Comparison of ENCODE assay signal across 10 cellular contexts in the genomic region with DNA sequence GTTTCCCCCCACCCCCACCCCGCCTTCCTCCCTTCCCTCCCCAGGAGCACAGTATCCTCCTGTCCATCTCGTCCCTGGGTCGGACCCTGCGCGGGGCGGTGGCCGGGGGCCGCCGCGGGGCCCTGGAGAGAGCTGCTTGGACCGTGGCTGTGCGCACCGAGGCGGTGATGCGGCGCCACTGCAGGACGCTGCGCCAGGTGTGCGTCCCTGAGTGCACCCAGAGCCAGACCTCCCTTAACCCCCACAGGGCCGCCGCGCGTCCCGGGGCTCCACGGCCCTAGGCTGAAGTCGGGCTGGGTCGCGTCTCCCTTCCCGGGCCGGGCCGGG. TPM values are rescaled to one million over a fixed set of nuclear protein-coding genes. Genes with fewer than 3 reads are reported as not detected.
A peak's percentile ranks its signal among the peaks of the same experiment; 100 is the strongest.
DNase-seq lines count a peak whose midpoint lies in the region; ATAC-seq lines count a peak whose summit lies in the region.
"Had no signal": no experiment of that assay in that cellular context is flagged by ENCODE, and none has a peak within 500 bp of the region (broad histone marks: within the 10 kb centered on the region; RNA-seq: fewer than 3 reads in every experiment).

No MANE protein-coding gene starts in this region.

- peaks cover 49% of the 10 kb centered on the region for H3K4me1 Mint-ChIP-seq in activated CD4-positive, alpha-beta T cell treated with anti-CD3 and anti-CD28 coated beads for 36 hours
- H3K4me1 Mint-ChIP-seq in T-helper 17 cell: peaks cover 36% of the 10 kb centered on the region

- peak overlapping the region; percentile 69 for H3K9ac ChIP-seq in mesendoderm (ENCODE audit: low read length)

- H2AK5ac ChIP-seq in mesendoderm (ENCODE audit: low read length): no peak overlapping the region

- no peaks in the 10 kb centered on the region for H3K79me1 ChIP-seq in mesendoderm (ENCODE audit: low read length)

- H3K4me1 ChIP-seq in mesendoderm (ENCODE audit: control insufficient read depth, low read depth, low read length): peaks cover 2% of the 10 kb centered on the region

- H3K36me3 Mint-ChIP-seq in activated CD4-positive, alpha-beta T cell treated with anti-CD3 and anti-CD28 coated beads for 36 hours (ENCODE audit: low read depth): peaks cover 10% of the 10 kb centered on the region
- no peaks in the 10 kb centered on the region for H3K36me3 Mint-ChIP-seq in T-helper 17 cell (ENCODE audit: low read depth)

- intact Hi-C loops in activated CD4-positive, alpha-beta T cell treated with anti-CD3 and anti-CD28 coated beads for 36 hours (cut with DNase I, micrococcal nuclease): loop anchor here (1.0 to 5.0 kb wide), 6 partner anchors 41 to 411 kb away; a partner anchor contains a TSS

- H3K9me3 Mint-ChIP-seq in activated CD4-positive, alpha-beta T cell treated with anti-CD3 and anti-CD28 coated beads for 36 hours (ENCODE audit: low read depth): no peaks in the 10 kb centered on the region
- H3K9me3 Mint-ChIP-seq: neural crest cell had no signal

- peak overlapping the region; percentile 61 for H3K4me3 Mint-ChIP-seq in activated CD4-positive, alpha-beta T cell treated with anti-CD3 and anti-CD28 coated beads for 36 hours
- H3K4me3 Mint-ChIP-seq in T-helper 17 cell: peak overlapping the region; percentile 84
- H3K4me3 Mint-ChIP-seq: neural crest cell had no signal

- H3K18ac ChIP-seq in mesendoderm (ENCODE audit: low read length): no peak overlapping the region

- H3K23ac ChIP-seq in mesendoderm (ENCODE audit: low read length): peak overlapping the region; percentile 45

- H3K27ac ChIP-seq in mesendoderm (ENCODE audit: low read depth, low read length): no peak overlapping the region

- POLR2A ChIA-PET in activated CD4-positive, alpha-beta T cell treated with anti-CD3 and anti-CD28 coated beads for 36 hours (lab: Charles Lee): interaction anchor here (0.9 to 1.3 kb wide), 2 partner anchors 58 to 331 kb away, joined by 3 to 6 read pairs; a partner anchor contains a TSS

- peaks cover 10% of the 10 kb centered on the region for H3K27me3 ChIP-seq in mesendoderm (ENCODE audit: insufficient read depth, low read length, poor library complexity)
- H3K27me3 ChIP-seq in MG63: no peaks in the 10 kb centered on the region; the same call in 1 of the 2 replicates

- no peak overlapping the region for H2BK15ac ChIP-seq in mesendoderm (replicated peaks; ENCODE audit: low read depth)

- H3K36me3 ChIP-seq in mesendoderm (ENCODE audit: control insufficient read depth, insufficient read depth, low read length) (peaks cover 2% of the 10 kb centered on the region), MG63 (peaks cover 11% of the 10 kb centered on the region)

- CTCF ChIA-PET in activated CD4-positive, alpha-beta T cell treated with anti-CD3 and anti-CD28 coated beads for 36 hours (lab: Charles Lee): interaction anchor here (0.6 to 2.9 kb wide), 20 partner anchors 11 to 501 kb away, joined by 3 to 32 read pairs (median 4); a partner anchor contains a TSS

- H3K4me2 ChIP-seq in mesendoderm (ENCODE audit: low read length): peak overlapping the region; percentile 48

- H3K4ac ChIP-seq in mesendoderm (ENCODE audit: low read depth, low read length): no peak overlapping the region

- H3K27me3 Mint-ChIP-seq in activated CD4-positive, alpha-beta T cell treated with anti-CD3 and anti-CD28 coated beads for 36 hours: peaks cover 2% of the 10 kb centered on the region
- H3K27me3 Mint-ChIP-seq in T-helper 17 cell: no peaks in the 10 kb centered on the region

- H3K4me3 ChIP-seq in mesendoderm (ENCODE audit: low read length) (no peak overlapping the region), MG63 (no peak overlapping the region)

- no peak overlapping the region for H3K27ac Mint-ChIP-seq in activated CD4-positive, alpha-beta T cell treated with anti-CD3 and anti-CD28 coated beads for 36 hours
- H3K27ac Mint-ChIP-seq in T-helper 17 cell: no peak overlapping the region

- peak overlapping the region; percentile 92 for H3K56ac ChIP-seq in mesendoderm (ENCODE audit: low read length)

- peak; percentile 14 for ATAC-seq in activated CD4-positive, alpha-beta T cell treated with anti-CD3 and anti-CD28 coated beads for 36 hours
- ATAC-seq in HG02885 (IDR thresholded peaks at IDR 0.05; ENCODE audit: poor library complexity, unreplicated experiment) (peak; percentile 34), T-helper 17 cell (peak; percentile 22)

- no peak overlapping the region for H4K8ac ChIP-seq in mesendoderm (ENCODE audit: low read depth, low read length)

- no peaks in the 10 kb centered on the region for H3K9me3 ChIP-seq in T-helper 17 cell (ENCODE audit: control insufficient read depth, low read length, poor library complexity, severe bottlenecking)
- no peaks in the 10 kb centered on the region for H3K9me3 ChIP-seq in MG63

- no peak overlapping the region for H4K5ac ChIP-seq in mesendoderm (ENCODE audit: low read length)

- H2BK5ac ChIP-seq in mesendoderm (ENCODE audit: low read length): no peak overlapping the region

- no peak overlapping the region for H2BK120ac ChIP-seq in mesendoderm (ENCODE audit: low read depth, low read length)

- no peaks in the 10 kb centered on the region for H3K79me2 ChIP-seq in mesendoderm (ENCODE audit: control insufficient read depth, insufficient read depth, low read length)

- WGBS in mesendoderm (ENCODE audit: extremely low coverage, insufficient coverage, low lambda C conversion rate): no CpG with 5 or more reads among the region's 31 CpGs

- no peak for DNase-seq in activated CD4-positive, alpha-beta T cell treated with anti-CD3 and anti-CD28 coated beads for 36 hours
- no peak for DNase-seq in activated CD4-positive, alpha-beta T cell treated with anti-CD3 and anti-CD28 coated beads, Interleukin-2, amount 50 U/mL, for 4 hours
- DNase-seq in T-helper 17 cell (no peak), mesendoderm (no peak), NCI-H524 treated with DMSO at 0.1 percent for 48 hours (lab: John Stamatoyannopoulos, UW) (no peak), MG63 (no peak), D341Med (ENCODE audit: low spot score) (no peak)

RNA-seq across cellular contexts. Expression of a gene that starts 2.2 kb away (rescaled TPM):
- 1 to 10 TPM; 2.3 to 3.3 TPM for total RNA-seq in activated CD4-positive, alpha-beta T cell treated with anti-CD3 and anti-CD28 coated beads for 36 hours
- 10 to 100 TPM in 1 of 2 donors, 1 to 10 TPM in 1; 7.8 to 10.4 TPM for total RNA-seq in T-helper 17 cell
- polyA plus RNA-seq in mesendoderm (2013, experiment 1 of 2): 0.27 TPM
- polyA plus RNA-seq in mesendoderm (2013, experiment 2 of 2): 0.18 TPM
- total RNA-seq in MG63 (2014; rRNA removed; shearing (Covaris generic); ENCODE audit: low replicate concordance): 0.95 and 1.3 TPM in 2 replicates

RNA-seq across cellular contexts. Expression of a gene that starts 11.2 kb away (rescaled TPM):
- total RNA-seq in activated CD4-positive, alpha-beta T cell treated with anti-CD3 and anti-CD28 coated beads for 36 hours: not detected
- total RNA-seq in T-helper 17 cell: not detected
- 2.0 TPM for polyA plus RNA-seq in mesendoderm (2013, experiment 1 of 2)
- 2.1 TPM for polyA plus RNA-seq in mesendoderm (2013, experiment 2 of 2)
- 0.22 and 0.92 TPM in 2 replicates for total RNA-seq in MG63 (2014; rRNA removed; shearing (Covaris generic); ENCODE audit: low replicate concordance)
- total RNA-seq: activated CD8-positive, alpha-beta memory T cell treated with anti-CD3 and anti-CD28 coated beads for 36 hours; neural crest cell had no signal

RNA-seq across cellular contexts. Expression of a gene that starts 24.8 kb away (rescaled TPM):
- total RNA-seq in activated CD4-positive, alpha-beta T cell treated with anti-CD3 and anti-CD28 coated beads for 36 hours: 10 to 100 TPM; 40.6 to 50.0 TPM
- total RNA-seq in T-helper 17 cell: 10 to 100 TPM; 20.0 to 21.0 TPM
- polyA plus RNA-seq in mesendoderm (2013, experiment 1 of 2): 29.9 TPM
- 30.7 TPM for polyA plus RNA-seq in mesendoderm (2013, experiment 2 of 2)
- total RNA-seq in MG63 (2014; rRNA removed; shearing (Covaris generic); ENCODE audit: low replicate concordance): 37.8 and 48.0 TPM in 2 replicates

RNA-seq across cellular contexts. Expression of a gene that starts 41.1 kb away (rescaled TPM):
- 10 to 100 TPM; 39.6 to 40.2 TPM for total RNA-seq in activated CD4-positive, alpha-beta T cell treated with anti-CD3 and anti-CD28 coated beads for 36 hours
- total RNA-seq in T-helper 17 cell: 10 to 100 TPM; 42.8 to 50.9 TPM
- polyA plus RNA-seq in mesendoderm (2013, experiment 1 of 2): 11.2 TPM
- polyA plus RNA-seq in mesendoderm (2013, experiment 2 of 2): 10.0 TPM
- 20.2 and 40.9 TPM in 2 replicates for total RNA-seq in MG63 (2014; rRNA removed; shearing (Covaris generic); ENCODE audit: low replicate concordance)

RNA-seq across cellular contexts. Expression of a gene that starts 41.7 kb away (rescaled TPM):
- total RNA-seq in activated CD4-positive, alpha-beta T cell treated with anti-CD3 and anti-CD28 coated beads for 36 hours: under 1 TPM; 0.42 to 0.50 TPM
- 1 to 10 TPM; 1.4 to 2.7 TPM for total RNA-seq in T-helper 17 cell
- polyA plus RNA-seq in mesendoderm (2013, experiment 1 of 2): 0.07 TPM
- 0.10 TPM for polyA plus RNA-seq in mesendoderm (2013, experiment 2 of 2)
- total RNA-seq in MG63 (2014; rRNA removed; shearing (Covaris generic); ENCODE audit: low replicate concordance): 1.2 and 3.9 TPM in 2 replicates
